Comparison of ENCODE assay signal across 26 cellular contexts in genomic region chrX:129323115-129323514, GRCh38.
"Had no signal": no experiment of that assay in that cellular context is flagged by ENCODE, and none has a peak within 500 bp of the region (broad histone marks: within the 10 kb centered on the region; RNA-seq: fewer than 3 reads in every experiment).

No MANE protein-coding gene starts in this region.

- H3K4me3 ChIP-seq: body of pancreas, ovary, prostate gland, transverse colon had no signal

- H3K4me1 Mint-ChIP-seq: activated naive CD8-positive, alpha-beta T cell treated with anti-CD3 and anti-CD28 coated beads for 36 hours; activated T-helper 17 cell treated with anti-CD3 and anti-CD28 coated beads, Interleukin-2, amount 50 U/mL, for 72 hours; stimulated activated naive B cell treated with anti-CD40 and anti-IgM and Interleukin-4, amounts not matched to agents 10 μg/mL and 1 μg/mL and 100 μg/mL, for 72 hours had no signal

- H3K9me3 ChIP-seq: body of pancreas, ovary, prostate gland, transverse colon had no signal

- DNase-seq: activated CD4-positive, alpha-beta T cell treated with anti-CD3 and anti-CD28 coated beads for 1 hour; activated CD4-positive, alpha-beta T cell treated with anti-CD3 and anti-CD28 coated beads, Interleukin-2, amount 50 U/mL, for 1 hour; activated naive CD4-positive, alpha-beta T cell treated with Interleukin-2 at 50 U/mL for 16 hours; activated naive CD8-positive, alpha-beta T cell treated with anti-CD3 and anti-CD28 coated beads for 36 hours; activated T-cell treated with anti-CD3 and anti-CD28 coated beads, Interleukin-2, amount 50 U/mL, for 1 hour; amniotic stem cell; body of pancreas; effector CD8-positive, alpha-beta T cell; erythroblast; foreskin melanocyte; glutamatergic neuron; hippocampal formation; left ventricle myocardium superior; mammary epithelial cell; midbrain; ovary; stimulated activated CD4-positive, alpha-beta T cell treated with anti-CD3 and anti-CD28 coated beads, Interleukin-2, amount 100 ng/mL, for 48 hours; stimulated activated CD8-positive, alpha-beta memory T cell treated with anti-CD3 and anti-CD28 coated beads, Interleukin-4, amount 100 ng/mL, for 48 hours; stimulated activated naive B cell treated with anti-CD40 and anti-IgM and Interleukin-4, amounts not matched to agents 10 μg/mL and 1 μg/mL and 100 μg/mL, for 72 hours; transverse colon had no signal

- H3K27ac ChIP-seq: body of pancreas, ovary, prostate gland, transverse colon had no signal

- H3K27ac Mint-ChIP-seq: activated naive CD8-positive, alpha-beta T cell treated with anti-CD3 and anti-CD28 coated beads for 36 hours; activated T-helper 17 cell treated with anti-CD3 and anti-CD28 coated beads, Interleukin-2, amount 50 U/mL, for 72 hours; dendritic cell treated with granulocyte-macrophage colony-stimulating factor and Interleukin-4, amounts not matched to agents 40 ng/mL and 50 ng/mL, for 4 days; natural killer cell treated with Interleukin-12 subunit alpha and Interleukin-12 subunit beta and Interleukin-15 and Interleukin-18, amount 100 ng/mL, for 72 hours; stimulated activated naive B cell treated with anti-CD40 and anti-IgM and Interleukin-4, amounts not matched to agents 10 μg/mL and 1 μg/mL and 100 μg/mL, for 72 hours; T-helper 2 cell treated with Interferon-gamma antibody and Interleukin-4, amounts not matched to agents 5 μg/mL and 100 μg/mL, for 36 hours had no signal

- ATAC-seq: activated T-helper 17 cell treated with anti-CD3 and anti-CD28 coated beads, Interleukin-2, amount 50 U/mL, for 72 hours; body of pancreas; left ventricle myocardium superior; natural killer cell treated with Interleukin-12 subunit alpha and Interleukin-12 subunit beta and Interleukin-15 and Interleukin-18, amount 100 ng/mL, for 72 hours; stimulated activated naive B cell treated with anti-CD40 and anti-IgM and Interleukin-4, amounts not matched to agents 10 μg/mL and 1 μg/mL and 100 μg/mL, for 72 hours had no signal

- H3K36me3 Mint-ChIP-seq: activated naive CD8-positive, alpha-beta T cell treated with anti-CD3 and anti-CD28 coated beads for 36 hours; natural killer cell treated with Interleukin-12 subunit alpha and Interleukin-12 subunit beta and Interleukin-15 and Interleukin-18, amount 100 ng/mL, for 72 hours; stimulated activated naive B cell treated with anti-CD40 and anti-IgM and Interleukin-4, amounts not matched to agents 10 μg/mL and 1 μg/mL and 100 μg/mL, for 72 hours had no signal

- H3K4me1 ChIP-seq: body of pancreas, prostate gland, transverse colon had no signal

- FAIRE-seq: urothelium cell line had no signal

- H3K27me3 ChIP-seq: body of pancreas, ovary, transverse colon had no signal

- H3K4me3 Mint-ChIP-seq: activated naive CD8-positive, alpha-beta T cell treated with anti-CD3 and anti-CD28 coated beads for 36 hours; activated T-helper 17 cell treated with anti-CD3 and anti-CD28 coated beads, Interleukin-2, amount 50 U/mL, for 72 hours; dendritic cell treated with granulocyte-macrophage colony-stimulating factor and Interleukin-4, amounts not matched to agents 40 ng/mL and 50 ng/mL, for 4 days; natural killer cell treated with Interleukin-12 subunit alpha and Interleukin-12 subunit beta and Interleukin-15 and Interleukin-18, amount 100 ng/mL, for 72 hours; stimulated activated naive B cell treated with anti-CD40 and anti-IgM and Interleukin-4, amounts not matched to agents 10 μg/mL and 1 μg/mL and 100 μg/mL, for 72 hours; T-helper 2 cell treated with Interferon-gamma antibody and Interleukin-4, amounts not matched to agents 5 μg/mL and 100 μg/mL, for 36 hours had no signal

- H3K9me3 Mint-ChIP-seq: activated naive CD8-positive, alpha-beta T cell treated with anti-CD3 and anti-CD28 coated beads for 36 hours; activated T-helper 17 cell treated with anti-CD3 and anti-CD28 coated beads, Interleukin-2, amount 50 U/mL, for 72 hours; dendritic cell treated with granulocyte-macrophage colony-stimulating factor and Interleukin-4, amounts not matched to agents 40 ng/mL and 50 ng/mL, for 4 days; natural killer cell treated with Interleukin-12 subunit alpha and Interleukin-12 subunit beta and Interleukin-15 and Interleukin-18, amount 100 ng/mL, for 72 hours; T-helper 2 cell treated with Interferon-gamma antibody and Interleukin-4, amounts not matched to agents 5 μg/mL and 100 μg/mL, for 36 hours had no signal

- H3K27me3 Mint-ChIP-seq: activated naive CD8-positive, alpha-beta T cell treated with anti-CD3 and anti-CD28 coated beads for 36 hours; activated T-helper 17 cell treated with anti-CD3 and anti-CD28 coated beads, Interleukin-2, amount 50 U/mL, for 72 hours; dendritic cell treated with granulocyte-macrophage colony-stimulating factor and Interleukin-4, amounts not matched to agents 40 ng/mL and 50 ng/mL, for 4 days had no signal

- H3K36me3 ChIP-seq: ovary, prostate gland, transverse colon had no signal
